ENCODE assay signal across 26 cellular contexts in the genomic region with DNA sequence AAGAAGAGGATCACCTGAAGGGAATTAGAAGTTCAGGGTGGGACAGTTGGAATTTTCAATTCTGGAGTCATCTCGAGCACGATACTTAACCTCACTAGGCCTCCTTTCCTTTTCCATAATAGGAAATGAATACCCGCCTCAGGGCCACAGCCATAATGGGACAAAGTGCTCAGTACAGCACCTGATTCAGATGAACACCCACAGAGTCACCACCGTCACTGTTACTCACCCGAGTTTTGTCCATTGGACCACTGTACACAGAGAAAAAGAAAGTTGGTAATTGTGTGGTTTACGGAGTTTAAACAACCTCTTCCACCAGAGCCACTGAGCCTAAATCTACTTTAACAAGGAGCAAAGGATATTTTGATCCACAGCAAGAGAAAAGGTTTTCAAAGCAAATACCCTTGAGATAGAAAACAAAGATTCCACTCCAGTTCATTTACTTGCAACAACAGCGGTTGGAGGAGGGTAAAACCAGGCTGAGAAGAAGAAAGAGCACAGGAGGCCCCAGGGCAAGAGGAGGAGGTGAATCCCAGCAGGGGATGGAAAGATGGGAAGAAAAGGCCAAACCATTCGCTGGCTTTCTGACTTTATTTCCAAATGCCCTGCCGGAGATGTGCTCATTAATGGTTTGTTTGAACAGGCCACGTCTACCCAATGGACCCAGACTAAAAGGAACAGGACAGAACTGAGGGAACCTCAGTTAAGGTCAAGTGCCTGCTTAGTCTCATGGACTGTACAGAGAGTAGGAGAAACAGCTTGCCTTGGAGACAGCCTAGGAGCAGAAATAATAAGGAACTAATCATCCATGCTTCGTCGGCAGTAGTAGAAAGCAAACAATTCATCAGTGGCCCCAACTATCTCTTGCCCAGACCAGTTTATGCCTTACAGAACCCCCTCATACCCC.
DNase-seq lines count a peak whose midpoint lies in the region; ATAC-seq and FAIRE-seq lines count a peak whose summit lies in the region.
"Had no signal": no experiment of that assay in that cellular context is flagged by ENCODE, and none has a peak within 500 bp of the region (broad histone marks: within the 10 kb centered on the region; RNA-seq: fewer than 3 reads in every experiment).

No MANE protein-coding gene starts in this region.

- H3K4me1 Mint-ChIP-seq in activated T-helper 17 cell treated with anti-CD3 and anti-CD28 coated beads, Interleukin-2, amount 50 U/mL, for 72 hours: no peaks in the 10 kb centered on the region
- H3K4me1 Mint-ChIP-seq: activated CD4-positive, alpha-beta T cell treated with anti-CD3 and anti-CD28 coated beads, Interleukin-2, amount 10 ng/mL, durations not matched to agents 7 days and 5 days; central memory CD8-positive, alpha-beta T cell had no signal

- no peak overlapping the region for H3K9ac ChIP-seq in stomach smooth muscle (ENCODE audit: low read length in 2 of 2)

- in situ Hi-C loops in ACHN (cut with HindIII; ENCODE audit: low pct_ligation_motif_present, low pct_unique_long_range_greater_than_20kb, low sequenced_read_pairs): no loop called here

- H3K27ac Mint-ChIP-seq in activated T-helper 17 cell treated with anti-CD3 and anti-CD28 coated beads, Interleukin-2, amount 50 U/mL, for 72 hours: no peak overlapping the region
- H3K27ac Mint-ChIP-seq: activated CD4-positive, alpha-beta T cell treated with anti-CD3 and anti-CD28 coated beads, Interleukin-2, amount 10 ng/mL, durations not matched to agents 7 days and 5 days had no signal

- peak; percentile 70 for FAIRE-seq in islet of Langerhans (lab: Jason Lieb, UNC)

- no peaks in the 10 kb centered on the region for H3K27me3 ChIP-seq in stomach smooth muscle (ENCODE audit: control insufficient read depth in 1 of 2, insufficient read depth in 2 of 2, low read length in 2 of 2)
- H3K27me3 ChIP-seq: adrenal gland, BE2C, esophagus squamous epithelium had no signal

- H3K36me3 ChIP-seq in stomach smooth muscle (ENCODE audit: control insufficient read depth in 2 of 2, insufficient read depth in 2 of 2, low read length in 2 of 2): no peaks in the 10 kb centered on the region
- H3K36me3 ChIP-seq: adrenal gland, BE2C, esophagus squamous epithelium, left ventricle myocardium inferior had no signal

- H3K4me3 Mint-ChIP-seq in activated T-helper 17 cell treated with anti-CD3 and anti-CD28 coated beads, Interleukin-2, amount 50 U/mL, for 72 hours: no peak overlapping the region
- H3K4me3 Mint-ChIP-seq: activated CD4-positive, alpha-beta T cell treated with anti-CD3 and anti-CD28 coated beads, Interleukin-2, amount 10 ng/mL, durations not matched to agents 7 days and 5 days; central memory CD8-positive, alpha-beta T cell; H9 had no signal

- no peaks in the 10 kb centered on the region for H3K36me3 Mint-ChIP-seq in activated T-helper 17 cell treated with anti-CD3 and anti-CD28 coated beads, Interleukin-2, amount 50 U/mL, for 72 hours (ENCODE audit: low read depth)

- peaks cover 29% of the 10 kb centered on the region for H3K4me1 ChIP-seq in stomach smooth muscle (ENCODE audit: control insufficient read depth, insufficient read depth, low read length)
- H3K4me1 ChIP-seq: adrenal gland, left ventricle myocardium inferior had no signal

- H3K4me3 ChIP-seq in stomach smooth muscle (ENCODE audit: low read length in 2 of 2): no peak overlapping the region
- H3K4me3 ChIP-seq: adrenal gland, esophagus squamous epithelium, left ventricle myocardium inferior, mucosa of descending colon had no signal

- H3K9me3 ChIP-seq in stomach smooth muscle (ENCODE audit: control insufficient read depth in 2 of 2, low read length in 2 of 2): no peaks in the 10 kb centered on the region
- H3K9me3 ChIP-seq: adrenal gland, BE2C, esophagus squamous epithelium, left ventricle myocardium inferior, mucosa of descending colon had no signal

- H3K27ac ChIP-seq in stomach smooth muscle (ENCODE audit: low read length): peak overlapping the region; percentile 73
- H3K27ac ChIP-seq: adrenal gland, esophagus squamous epithelium, left ventricle myocardium inferior had no signal

- peak; percentile 58 for ATAC-seq in activated T-helper 17 cell treated with anti-CD3 and anti-CD28 coated beads, Interleukin-2, amount 50 U/mL, for 72 hours (replicated peaks)
- ATAC-seq: mucosa of descending colon; right cardiac atrium; stimulated activated naive CD8-positive, alpha-beta T cell treated with anti-CD3 and anti-CD28 coated beads, Interleukin-15, Interleukin-2, amounts not matched to agents 100 U/mL and 50 U/mL, for 24 hours had no signal

- H3K9me3 Mint-ChIP-seq in activated T-helper 17 cell treated with anti-CD3 and anti-CD28 coated beads, Interleukin-2, amount 50 U/mL, for 72 hours: no peaks in the 10 kb centered on the region
- H3K9me3 Mint-ChIP-seq: activated CD4-positive, alpha-beta T cell treated with anti-CD3 and anti-CD28 coated beads, Interleukin-2, amount 10 ng/mL, durations not matched to agents 7 days and 5 days; central memory CD8-positive, alpha-beta T cell; H9 had no signal

- DNase-seq in M059J (ENCODE audit: low read depth) (peak; percentile 64), activated T-cell treated with anti-CD3 and anti-CD28 coated beads for 4 hours (no peak), ACHN (no peak)
- DNase-seq in activated naive CD4-positive, alpha-beta T cell (lab: John Stamatoyannopoulos, UW): no peak
- DNase-seq: activated CD4-positive, alpha-beta T cell treated with anti-CD3 and anti-CD28 coated beads, Interleukin-2, amount 10 ng/mL, durations not matched to agents 7 days and 5 days; activated CD8-positive, alpha-beta memory T cell treated with anti-CD3 and anti-CD28 coated beads, Interleukin-2, amount 50 U/mL, for 48 hours; activated gamma-delta T cell; adrenal gland; BE2C; effector CD4-positive, alpha-beta T cell; esophagus squamous epithelium; H9; left ventricle myocardium inferior; MM.1S; mucosa of descending colon; NCI-H187 treated with DMSO at 0.1 percent for 48 hours; NCI-H524; occipital lobe; right cardiac atrium; stimulated activated CD4-positive, alpha-beta T cell treated with anti-CD3 and anti-CD28 coated beads, Interleukin-1b, Interleukin-23, amount 100 ng/mL, for 48 hours; stimulated activated naive CD8-positive, alpha-beta T cell treated with anti-CD3 and anti-CD28 coated beads, Interleukin-15, Interleukin-2, amounts not matched to agents 100 U/mL and 50 U/mL, for 24 hours; trophoblast cell had no signal

- no peaks in the 10 kb centered on the region for H3K27me3 Mint-ChIP-seq in activated T-helper 17 cell treated with anti-CD3 and anti-CD28 coated beads, Interleukin-2, amount 50 U/mL, for 72 hours
